Comparison of ENCODE assay signal across 10 cellular contexts in the genomic region with DNA sequence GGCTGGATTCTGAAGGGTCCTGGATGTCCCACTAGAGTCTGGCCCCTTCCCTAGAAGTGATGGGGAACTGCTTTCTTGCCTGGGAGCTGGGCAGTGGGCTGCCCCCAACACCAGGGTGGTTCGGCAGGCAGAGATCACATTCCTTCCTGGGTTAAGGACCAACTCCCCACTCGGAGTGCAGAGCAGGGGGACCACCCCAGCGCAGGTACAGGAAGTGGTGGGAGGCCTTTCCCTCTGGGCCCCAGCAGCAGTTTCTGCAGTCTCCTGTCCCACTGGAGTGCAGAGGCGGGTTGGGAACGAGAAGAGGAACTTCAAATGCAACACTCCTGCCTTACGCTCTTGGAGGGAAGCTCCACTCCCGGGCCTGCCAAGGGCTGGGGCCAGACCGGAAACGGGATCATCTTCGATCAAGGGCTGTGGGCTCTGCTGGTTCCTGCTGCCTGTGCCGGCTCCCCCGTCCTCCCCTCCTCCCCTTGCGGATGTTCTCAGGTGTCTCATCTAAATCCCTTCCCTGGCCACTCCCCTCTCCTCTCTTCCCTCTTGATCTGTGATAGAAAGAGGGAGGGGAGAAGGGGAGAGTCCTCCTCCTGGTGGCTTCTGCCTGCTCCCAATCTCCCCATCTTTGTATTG. TPM values are rescaled to one million over a fixed set of nuclear protein-coding genes. Genes with fewer than 3 reads are reported as not detected.
A peak's percentile ranks its signal among the peaks of the same experiment; 100 is the strongest.
DNase-seq lines count a peak whose midpoint lies in the region; TF ChIP-seq lines count a peak whose summit lies in the region.
"Had no signal": no experiment of that assay in that cellular context is flagged by ENCODE, and none has a peak within 500 bp of the region (broad histone marks: within the 10 kb centered on the region; RNA-seq: fewer than 3 reads in every experiment).

No MANE protein-coding gene starts in this region.

- H3K4me3 ChIP-seq in HEK293 (ENCODE audit: low read depth, low read length): no peak overlapping the region
- H3K4me3 ChIP-seq in WERI-Rb-1 (ENCODE audit: low read depth, low read length): no peak overlapping the region; the same call in 1 of the 2 replicates
- H3K4me3 ChIP-seq: gastrocnemius medialis, vagina had no signal

- H3K27ac Mint-ChIP-seq in mesothelial cell of epicardium (peak overlapping the region; percentile 67), MCF 10A (ENCODE audit: low read depth, unreplicated experiment) (no peak overlapping the region)

- POLR2A ChIA-PET in HEK293 (lab: Yijun Ruan, JAX): no interaction called here
- POLR2A ChIA-PET in MCF 10A (lab: Yijun Ruan, JAX): no interaction called here

- H3K27me3 Mint-ChIP-seq in mesothelial cell of epicardium (ENCODE audit: low read depth) (peaks cover 24% of the 10 kb centered on the region), MCF 10A (ENCODE audit: insufficient read depth, unreplicated experiment) (peaks cover 72% of the 10 kb centered on the region)

- H3K4me1 ChIP-seq in HEK293 (ENCODE audit: control insufficient read depth, insufficient read depth, low read length): no peaks in the 10 kb centered on the region
- H3K4me1 ChIP-seq: gastrocnemius medialis, vagina had no signal

- H3K36me3 ChIP-seq in HEK293 (ENCODE audit: control insufficient read depth in 2 of 2, insufficient read depth in 1 of 2, low read length in 2 of 2) (no peaks in the 10 kb centered on the region), WERI-Rb-1 (no peaks in the 10 kb centered on the region)
- H3K36me3 ChIP-seq: gastrocnemius medialis, vagina had no signal

- H3K9me3 Mint-ChIP-seq in mesothelial cell of epicardium: no peaks in the 10 kb centered on the region
- no peaks in the 10 kb centered on the region for H3K9me3 Mint-ChIP-seq in MCF 10A (ENCODE audit: unreplicated experiment)

- peak; percentile 48 for DNase-seq in NCI-H1436 (lab: John Stamatoyannopoulos, UW)
- peak; percentile 97 for DNase-seq in WERI-Rb-1
- DNase-seq in mesothelial cell of epicardium (ENCODE audit: low spot score in 2 of 2, unreplicated experiment in 2 of 2): no peak
- no peak for DNase-seq in stimulated activated naive CD4-positive, alpha-beta T cell treated with Interleukin-2 at 50 U/mL for 16 hours (lab: John Stamatoyannopoulos, UW)
- DNase-seq in GM13976 (ENCODE audit: low spot score): no peak
- DNase-seq in MCF 10A (ENCODE audit: unreplicated experiment): no peak
- DNase-seq: NCI-H226 had no signal

- intact Hi-C loops in MCF 10A (cut with micrococcal nuclease): no loop called here

- in situ Hi-C loops in GM13976 (cut with MboI; ENCODE audit: low sequenced_read_pairs, unreplicated experiment): no loop called here

- CTCF ChIA-PET in HEK293 (lab: Yijun Ruan, JAX): interaction anchor here (0.9 to 1.8 kb wide), 2 partner anchors 10 to 50 kb away, joined by 5 to 6 read pairs; no protein-coding TSS in a partner anchor
- CTCF ChIA-PET in MCF 10A (lab: Yijun Ruan, JAX): interaction anchor here (1.4 kb wide), 1 partner anchor 70 kb away, joined by 4 read pairs; no protein-coding TSS in a partner anchor

- H3K9me3 ChIP-seq in HEK293 (ENCODE audit: control insufficient read depth, insufficient read depth, low read depth, low read length): no peaks in the 10 kb centered on the region
- H3K9me3 ChIP-seq in WERI-Rb-1 (ENCODE audit: severe bottlenecking): no peaks in the 10 kb centered on the region
- H3K9me3 ChIP-seq: gastrocnemius medialis, vagina had no signal

- H3K4me3 Mint-ChIP-seq in mesothelial cell of epicardium: peak overlapping the region; percentile 13
- H3K4me3 Mint-ChIP-seq in MCF 10A (ENCODE audit: unreplicated experiment): no peak overlapping the region

- no peaks in the 10 kb centered on the region for H3K36me3 Mint-ChIP-seq in mesothelial cell of epicardium
- peaks cover 5% of the 10 kb centered on the region for H3K36me3 Mint-ChIP-seq in MCF 10A (ENCODE audit: insufficient read depth, unreplicated experiment)

- BruUV-seq in MCF 10A (replicated peaks; lab: Mats Ljungman, UMichigan): no TSS peak

- H3K4me1 Mint-ChIP-seq in mesothelial cell of epicardium: peaks cover 25% of the 10 kb centered on the region
- H3K4me1 Mint-ChIP-seq in MCF 10A (ENCODE audit: insufficient read depth, unreplicated experiment): no peaks in the 10 kb centered on the region

- TF ChIP-seq CTCF in HEK293 (tag by site-specific recombination; IDR thresholded peaks at IDR 0.05) (no peak), WERI-Rb-1 (IDR thresholded peaks at IDR 0.05; ENCODE audit: low read depth, low read length) (no peak), mesothelial cell of epicardium (IDR thresholded peaks at IDR 0.05; ENCODE audit: unreplicated experiment) (no peak), GM13976 (IDR thresholded peaks at IDR 0.05; ENCODE audit: borderline replicate concordance, control extremely low read depth, extremely low read depth, insufficient read depth, missing control alignments) (no peak), MCF 10A (IDR thresholded peaks at IDR 0.05; ENCODE audit: unreplicated experiment) (no peak)

- no peak overlapping the region for H3K27ac ChIP-seq in HEK293 (ENCODE audit: extremely low read depth, low read depth, low read length)
- H3K27ac ChIP-seq in WERI-Rb-1: peak overlapping the region; percentile 80
- H3K27ac ChIP-seq: gastrocnemius medialis, vagina had no signal

- no peaks in the 10 kb centered on the region for H3K27me3 ChIP-seq in WERI-Rb-1 (ENCODE audit: insufficient read depth, low read depth, severe bottlenecking)
- H3K27me3 ChIP-seq: vagina had no signal

TF ChIP-seq in HEK293, 187 proteins besides CTCF, POLR2A, EP300 and RAD21:
- TF ChIP-seq ZNF221 (tag by site-specific recombination; IDR thresholded peaks at IDR 0.05; ENCODE audit: borderline replicate concordance) (no peak), ZFHX2 (tag by site-specific recombination; conservative IDR thresholded peaks at IDR 0.05) (0 out of 2 replicates have a peak, but pooled peaks have one; percentile 7), ZBTB17 (tag by site-specific recombination; IDR thresholded peaks at IDR 0.05) (0 out of 2 replicates have a peak, but pooled peaks have one; percentile 17)

RNA-seq across cellular contexts. Expression of a gene that starts 9.0 kb away (rescaled TPM):
- total RNA-seq in mesothelial cell of epicardium (14.7 to 16.1 TPM (median 14.9 TPM) in 3 replicates), MCF 10A (2022) (0.22 and 0.26 TPM in 2 replicates)

Comparison
In these comparisons a context has a peak if more than half of its experiments do, and no peak if none do; other contexts are left out.
1. DNase-seq: peak in NCI-H1436 (single experiment) and WERI-Rb-1 (single experiment); none in mesothelial cell of epicardium (0 of 2), stimulated activated naive CD4-positive, alpha-beta T cell treated with Interleukin-2 at 50 U/mL for 16 hours (single experiment), GM13976 (single experiment) and MCF 10A (single experiment).
2. RNA of a gene that starts 9.0 kb away (total RNA-seq): 14.7 to 16.1 TPM in mesothelial cell of epicardium; 0.22 to 0.26 TPM in MCF 10A; every median in the first group is over 10 times any median in the second.